ENCODE assay signal across 27 cellular contexts in the genomic region with DNA sequence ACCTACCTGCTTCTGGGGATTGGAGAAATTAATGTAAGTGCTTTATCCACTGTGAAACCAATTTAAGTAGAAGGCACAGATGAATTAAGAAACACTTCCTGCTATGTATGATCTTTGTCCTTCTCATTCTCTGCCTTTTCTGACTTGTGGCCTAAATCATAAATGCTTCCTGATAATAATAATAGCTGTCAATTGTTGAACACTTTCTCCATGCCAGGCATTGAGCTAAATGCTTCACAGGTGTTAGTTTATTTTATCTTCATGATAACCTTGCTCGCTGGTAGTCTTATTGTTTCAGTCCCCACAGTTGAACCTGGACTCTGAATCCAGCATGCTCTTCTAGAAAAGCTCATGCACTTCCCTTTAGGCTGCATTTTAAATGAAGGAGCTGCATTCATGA.
"Had no signal": no experiment of that assay in that cellular context is flagged by ENCODE, and none has a peak within 500 bp of the region (broad histone marks: within the 10 kb centered on the region; RNA-seq: fewer than 3 reads in every experiment).

No MANE protein-coding gene starts in this region.

- H3K36me3 ChIP-seq: gastrocnemius medialis, heart left ventricle, left lung, ovary, right lobe of liver, thyroid gland, vagina had no signal

- H3K4me3 Mint-ChIP-seq: naive thymus-derived CD4-positive, alpha-beta T cell; nephron progenitor cell; stimulated activated naive CD8-positive, alpha-beta T cell treated with anti-CD3 and anti-CD28 coated beads, Interleukin-15, amount 100 ng/mL, for 72 hours had no signal

- H3K9me3 Mint-ChIP-seq: effector memory CD8-positive, alpha-beta T cell had no signal

- DNase-seq: dermis blood vessel endothelial cell; effector memory CD8-positive, alpha-beta T cell; foreskin fibroblast; gastrocnemius medialis; heart left ventricle; kidney; left lung; mammary epithelial cell; mesendoderm; midbrain; naive thymus-derived CD4-positive, alpha-beta T cell; nephron progenitor cell; nucleus accumbens; ovary; right lobe of liver; stimulated activated CD4-positive, alpha-beta T cell treated with anti-CD3 and anti-CD28 coated beads, Interleukin-12 subunit alpha, Interleukin-12 subunit beta, amount 100 ng/mL, for 4 hours; stimulated activated CD4-positive, alpha-beta T cell treated with anti-CD3 and anti-CD28 coated beads, Interleukin-1b, Interleukin-23, amount 100 ng/mL, for 48 hours; stimulated activated CD4-positive, alpha-beta T cell treated with anti-CD3 and anti-CD28 coated beads, Interleukin-4, amount 100 ng/mL, for 1 hour; stimulated activated CD8-positive, alpha-beta memory T cell treated with anti-CD3 and anti-CD28 coated beads, Interleukin-4, amount 100 ng/mL, for 48 hours; stimulated activated naive CD4-positive, alpha-beta T cell; stimulated activated naive CD8-positive, alpha-beta T cell treated with anti-CD3 and anti-CD28 coated beads, Interleukin-15, amount 100 ng/mL, for 72 hours; thyroid gland; trophoblast cell had no signal

- H3K4me3 ChIP-seq: coronary artery, gastrocnemius medialis, heart left ventricle, hepatocyte, left lung, ovary, right lobe of liver, smooth muscle cell, thyroid gland, vagina had no signal

- H3K27ac ChIP-seq: coronary artery, gastrocnemius medialis, heart left ventricle, hepatocyte, left lung, ovary, thyroid gland, vagina had no signal

- H3K9me3 ChIP-seq: gastrocnemius medialis, heart left ventricle, left lung, ovary, right lobe of liver, thyroid gland, vagina had no signal

- H3K27me3 ChIP-seq: gastrocnemius medialis, heart left ventricle, hepatocyte, left lung, ovary, right lobe of liver, thyroid gland, vagina had no signal

- H3K27ac Mint-ChIP-seq: naive thymus-derived CD4-positive, alpha-beta T cell; nephron progenitor cell had no signal

- ATAC-seq: effector memory CD8-positive, alpha-beta T cell; gastrocnemius medialis; heart left ventricle; naive thymus-derived CD4-positive, alpha-beta T cell; stimulated activated naive CD8-positive, alpha-beta T cell treated with anti-CD3 and anti-CD28 coated beads, Interleukin-15, amount 100 ng/mL, for 72 hours had no signal

- H3K4me1 ChIP-seq: gastrocnemius medialis had no signal

- H3K27me3 Mint-ChIP-seq: effector memory CD8-positive, alpha-beta T cell had no signal
